10 cellular contexts compared by ENCODE assay signal in genomic region chr6:132405143-132405915, GRCh38. TPM values are rescaled to one million over a fixed set of nuclear protein-coding genes. Genes with fewer than 3 reads are reported as not detected.
DNase-seq lines count a peak whose midpoint lies in the region; ATAC-seq lines count a peak whose summit lies in the region.
"Had no signal": no experiment of that assay in that cellular context is flagged by ENCODE, and none has a peak within 500 bp of the region (broad histone marks: within the 10 kb centered on the region; RNA-seq: fewer than 3 reads in every experiment).

No MANE protein-coding gene starts in this region.

- H3K27me3 Mint-ChIP-seq in activated T-helper 17 cell treated with anti-CD3 and anti-CD28 coated beads, Interleukin-2, amount 50 U/mL, for 72 hours: peaks cover 45% of the 10 kb centered on the region
- H3K27me3 Mint-ChIP-seq in naive thymus-derived CD8-positive, alpha-beta T cell: peaks cover 23 to 52% (median 38%) of the 10 kb centered on the region in 5 donors

- no peaks in the 10 kb centered on the region for H3K4me1 Mint-ChIP-seq in activated T-helper 17 cell treated with anti-CD3 and anti-CD28 coated beads, Interleukin-2, amount 50 U/mL, for 72 hours
- peaks cover 0 to 10% (median 5%) of the 10 kb centered on the region in 4 donors for H3K4me1 Mint-ChIP-seq in naive thymus-derived CD8-positive, alpha-beta T cell

- in situ Hi-C loops in Caki2 (cut with HindIII; ENCODE audit: low pct_unique_long_range_greater_than_20kb, low sequenced_read_pairs): no loop called here

- ATAC-seq in GM19452 (IDR thresholded peaks at IDR 0.05; ENCODE audit: unreplicated experiment) (peak; percentile 47), HG03060 (IDR thresholded peaks at IDR 0.05; ENCODE audit: low read depth, unreplicated experiment) (peak; percentile 68)
- peak; percentile 60 for ATAC-seq in activated T-helper 17 cell treated with anti-CD3 and anti-CD28 coated beads, Interleukin-2, amount 50 U/mL, for 72 hours (replicated peaks)
- ATAC-seq in naive thymus-derived CD8-positive, alpha-beta T cell: no peak

- no peaks in the 10 kb centered on the region for H3K36me3 Mint-ChIP-seq in activated T-helper 17 cell treated with anti-CD3 and anti-CD28 coated beads, Interleukin-2, amount 50 U/mL, for 72 hours (ENCODE audit: low read depth)
- peaks cover 0 to 3% (median 0%) of the 10 kb centered on the region in 3 donors for H3K36me3 Mint-ChIP-seq in naive thymus-derived CD8-positive, alpha-beta T cell

- H3K9me3 Mint-ChIP-seq in activated T-helper 17 cell treated with anti-CD3 and anti-CD28 coated beads, Interleukin-2, amount 50 U/mL, for 72 hours: no peaks in the 10 kb centered on the region
- no peaks in the 10 kb centered on the region for H3K9me3 Mint-ChIP-seq in naive thymus-derived CD8-positive, alpha-beta T cell
- H3K9me3 Mint-ChIP-seq: T-helper 1 cell treated with Interleukin-12 subunit alpha and Interleukin-12 subunit beta and Interleukin-4 antibody, amounts not matched to agents 30 μg/mL and 1 μg/mL, for 36 hours had no signal

- no peak overlapping the region for H3K4me3 Mint-ChIP-seq in activated T-helper 17 cell treated with anti-CD3 and anti-CD28 coated beads, Interleukin-2, amount 50 U/mL, for 72 hours
- no peak overlapping the region for H3K4me3 Mint-ChIP-seq in naive thymus-derived CD8-positive, alpha-beta T cell
- H3K4me3 Mint-ChIP-seq: T-helper 1 cell treated with Interleukin-12 subunit alpha and Interleukin-12 subunit beta and Interleukin-4 antibody, amounts not matched to agents 30 μg/mL and 1 μg/mL, for 36 hours had no signal

- no peak overlapping the region for H3K27ac Mint-ChIP-seq in activated T-helper 17 cell treated with anti-CD3 and anti-CD28 coated beads, Interleukin-2, amount 50 U/mL, for 72 hours
- H3K27ac Mint-ChIP-seq in naive thymus-derived CD8-positive, alpha-beta T cell: no peak overlapping the region
- H3K27ac Mint-ChIP-seq: T-helper 1 cell treated with Interleukin-12 subunit alpha and Interleukin-12 subunit beta and Interleukin-4 antibody, amounts not matched to agents 30 μg/mL and 1 μg/mL, for 36 hours had no signal

- DNase-seq in Caki2 (ENCODE audit: low read depth) (peak; percentile 18), hepatic stellate cell (ENCODE audit: low spot score) (no peak), SKM-1 treated with dmso at 0.1 percent for 144 hours (lab: John Stamatoyannopoulos, UW; ENCODE audit: unreplicated experiment) (no peak)
- DNase-seq in naive thymus-derived CD8-positive, alpha-beta T cell: no peak
- DNase-seq in stimulated activated CD4-positive, alpha-beta T cell treated with anti-CD3 and anti-CD28 coated beads, Interleukin-2, amount 100 ng/mL, for 48 hours: no peak
- DNase-seq: NCI-H2081 treated with DMSO at 0.1 percent for 48 hours had no signal

- POLR2A ChIA-PET in naive thymus-derived CD8-positive, alpha-beta T cell (lab: Charles Lee): interaction anchor here (0.8 kb wide), 1 partner anchor 113 kb away, joined by 3 read pairs; no protein-coding TSS in a partner anchor

RNA-seq across cellular contexts. Expression of gene MOXD1, which starts 4.1 kb away (rescaled TPM):
- total RNA-seq in Caki2 (2014; rRNA removed; shearing (Covaris generic); ENCODE audit: low replicate concordance): 23.9 and 33.6 TPM in 2 replicates
- not detected for total RNA-seq in activated T-helper 17 cell treated with anti-CD3 and anti-CD28 coated beads, Interleukin-2, amount 50 U/mL, for 72 hours
- total RNA-seq in naive thymus-derived CD8-positive, alpha-beta T cell: under 1 TPM; 0.16 to 0.22 TPM
- not detected for polyA plus RNA-seq in naive thymus-derived CD8-positive, alpha-beta T cell

Comparison
In these comparisons a context has a peak if more than half of its experiments do, and no peak if none do; other contexts are left out.
1. ATAC-seq: peak in GM19452 (single experiment), HG03060 (single experiment) and activated T-helper 17 cell treated with anti-CD3 and anti-CD28 coated beads, Interleukin-2, amount 50 U/mL, for 72 hours (single experiment); none in naive thymus-derived CD8-positive, alpha-beta T cell (0 of 2).
2. RNA of gene MOXD1, which starts 4.1 kb away (total RNA-seq): 23.9 to 33.6 TPM in Caki2; 0.16 to 0.22 TPM in naive thymus-derived CD8-positive, alpha-beta T cell and not detected in activated T-helper 17 cell treated with anti-CD3 and anti-CD28 coated beads, Interleukin-2, amount 50 U/mL, for 72 hours; every median in the first group is over 10 times any median in the second.